ENCODE assay signal across 15 cellular contexts in genomic region chr15:25171856-25172687, GRCh38.
DNase-seq lines count a peak whose midpoint lies in the region; ATAC-seq and TF ChIP-seq lines count a peak whose summit lies in the region.
"Had no signal": no experiment of that assay in that cellular context is flagged by ENCODE, and none has a peak within 500 bp of the region (broad histone marks: within the 10 kb centered on the region; RNA-seq: fewer than 3 reads in every experiment).

No MANE protein-coding gene starts in this region.

- no peaks in the 10 kb centered on the region for H3K27me3 Mint-ChIP-seq in activated CD4-positive, alpha-beta memory T cell treated with anti-CD3 and anti-CD28 coated beads for 36 hours
- no peaks in the 10 kb centered on the region for H3K27me3 Mint-ChIP-seq in osteocyte (ENCODE audit: unreplicated experiment)

- CTCF ChIA-PET in activated CD4-positive, alpha-beta memory T cell treated with anti-CD3 and anti-CD28 coated beads for 36 hours (lab: Charles Lee), result no interaction called here

- H3K4me3 Mint-ChIP-seq in activated CD4-positive, alpha-beta memory T cell treated with anti-CD3 and anti-CD28 coated beads for 36 hours, result no peak overlapping the region
- H3K4me3 Mint-ChIP-seq in osteocyte (ENCODE audit: unreplicated experiment), result no peak overlapping the region
- H3K4me3 Mint-ChIP-seq: nephron progenitor cell had no signal

- no peak for ATAC-seq in left ventricle myocardium superior
- ATAC-seq in HG03432 (IDR thresholded peaks at IDR 0.05; ENCODE audit: unreplicated experiment), result no peak
- ATAC-seq in omental fat pad (ENCODE audit: low FRiP score), result no peak

- POLR2A ChIA-PET in activated CD4-positive, alpha-beta memory T cell treated with anti-CD3 and anti-CD28 coated beads for 36 hours (lab: Charles Lee), result no interaction called here

- intact Hi-C loops in activated CD4-positive, alpha-beta memory T cell treated with anti-CD3 and anti-CD28 coated beads for 36 hours (cut with micrococcal nuclease), result no loop called here
- intact Hi-C loops in left ventricle myocardium superior (cut with micrococcal nuclease), result no loop called here

- H3K9me3 Mint-ChIP-seq in activated CD4-positive, alpha-beta memory T cell treated with anti-CD3 and anti-CD28 coated beads for 36 hours, result peaks cover 40% of the 10 kb centered on the region
- H3K9me3 Mint-ChIP-seq in osteocyte (ENCODE audit: unreplicated experiment), result peaks cover 29% of the 10 kb centered on the region

- no peak for TF ChIP-seq CTCF in GM13977 (IDR thresholded peaks at IDR 0.05; ENCODE audit: extremely low read depth, insufficient read depth, missing control alignments)
- TF ChIP-seq CTCF in osteocyte (IDR thresholded peaks at IDR 0.05), result no peak
- TF ChIP-seq CTCF in omental fat pad (IDR thresholded peaks at IDR 0.05), result no peak

- peak; percentile 3 for DNase-seq in GM13977 (ENCODE audit: low spot score)
- DNase-seq in activated CD4-positive, alpha-beta memory T cell treated with anti-CD3 and anti-CD28 coated beads for 36 hours, result peak; percentile 2
- peak; percentile 7 for DNase-seq in left ventricle myocardium superior
- peak; percentile 80 for DNase-seq in osteocyte (ENCODE audit: extremely low spot score, unreplicated experiment)
- DNase-seq in epidermal melanocyte (ENCODE audit: insufficient read length, low spot score), result no peak
- no peak for DNase-seq in omental fat pad (ENCODE audit: low spot score)
- DNase-seq in A172 (ENCODE audit: low spot score), result no peak
- DNase-seq: activated CD4-positive, alpha-beta T cell treated with anti-CD3 and anti-CD28 coated beads, Interleukin-2, amount 50 U/mL, for 1 hour; DMS53; effector memory CD4-positive, alpha-beta T cell; NCI-H226; nephron progenitor cell; NK-92 treated with Interleukin-12 subunit alpha and Interleukin-12 subunit beta, amount 100 ng/mL, for 24 hours; SHP77 treated with DMSO at 0.1 percent for 48 hours had no signal

- peaks cover 7% of the 10 kb centered on the region for H3K36me3 Mint-ChIP-seq in activated CD4-positive, alpha-beta memory T cell treated with anti-CD3 and anti-CD28 coated beads for 36 hours
- H3K36me3 Mint-ChIP-seq in osteocyte (ENCODE audit: unreplicated experiment), result no peaks in the 10 kb centered on the region

- in situ Hi-C loops in GM13977 (cut with MboI; ENCODE audit: low pct_unique_long_range_greater_than_20kb, low sequenced_read_pairs, unreplicated experiment), result no loop called here

- H3K4me1 Mint-ChIP-seq in activated CD4-positive, alpha-beta memory T cell treated with anti-CD3 and anti-CD28 coated beads for 36 hours (ENCODE audit: low read depth), result no peaks in the 10 kb centered on the region
- H3K4me1 Mint-ChIP-seq in osteocyte (ENCODE audit: unreplicated experiment), result no peaks in the 10 kb centered on the region
- H3K4me1 Mint-ChIP-seq: nephron progenitor cell had no signal

- H3K27ac Mint-ChIP-seq in activated CD4-positive, alpha-beta memory T cell treated with anti-CD3 and anti-CD28 coated beads for 36 hours, result no peak overlapping the region
- no peak overlapping the region for H3K27ac Mint-ChIP-seq in osteocyte (ENCODE audit: unreplicated experiment)
- H3K27ac Mint-ChIP-seq: nephron progenitor cell had no signal

Comparison
In these comparisons a context has a peak if more than half of its experiments do, and no peak if none do; other contexts are left out.
1. DNase-seq: peak in GM13977 (single experiment), activated CD4-positive, alpha-beta memory T cell treated with anti-CD3 and anti-CD28 coated beads for 36 hours (single experiment), left ventricle myocardium superior (single experiment) and osteocyte (single experiment); none in epidermal melanocyte (single experiment), omental fat pad (single experiment) and A172 (single experiment).